Comparison of ENCODE assay signal across 21 cellular contexts in genomic region chr5:110179291-110179690, GRCh38.
A peak's percentile ranks its signal among the peaks of the same experiment; 100 is the strongest.
DNase-seq lines count a peak whose midpoint lies in the region; ATAC-seq and TF ChIP-seq lines count a peak whose summit lies in the region.
"Had no signal": no experiment of that assay in that cellular context is flagged by ENCODE, and none has a peak within 500 bp of the region (broad histone marks: within the 10 kb centered on the region; RNA-seq: fewer than 3 reads in every experiment).

No MANE protein-coding gene starts in this region.

- no peaks in the 10 kb centered on the region for H3K36me3 Mint-ChIP-seq in GM23338 (ENCODE audit: low read depth)
- H3K36me3 Mint-ChIP-seq in WTC11 = no peaks in the 10 kb centered on the region
- no peaks in the 10 kb centered on the region for H3K36me3 Mint-ChIP-seq in natural killer cell treated with Interleukin-12 subunit alpha and Interleukin-12 subunit beta and Interleukin-15 and Interleukin-18, amount 100 ng/mL, for 72 hours

- H3K18ac ChIP-seq in neuronal stem cell (ENCODE audit: low read length) = no peak overlapping the region

- WGBS in neuronal stem cell (ENCODE audit: extremely low coverage in 2 of 2, insufficient read length in 2 of 2, insufficient replicate concordance in 1 of 2), 2 donors = no CpG with 5 or more reads among the region's 3 CpGs

- H3K9me3 Mint-ChIP-seq in GM23338 (no peaks in the 10 kb centered on the region), WTC11 (no peaks in the 10 kb centered on the region)
- peaks cover 6% of the 10 kb centered on the region for H3K9me3 Mint-ChIP-seq in natural killer cell treated with Interleukin-12 subunit alpha and Interleukin-12 subunit beta and Interleukin-15 and Interleukin-18, amount 100 ng/mL, for 72 hours

- H3K4me1 Mint-ChIP-seq in GM23338 = peaks cover 6% of the 10 kb centered on the region; the same call in 2 of the 3 replicates
- peaks cover 6% of the 10 kb centered on the region for H3K4me1 Mint-ChIP-seq in WTC11
- H3K4me1 Mint-ChIP-seq in natural killer cell treated with Interleukin-12 subunit alpha and Interleukin-12 subunit beta and Interleukin-15 and Interleukin-18, amount 100 ng/mL, for 72 hours (ENCODE audit: low read depth in 2 of 2) = no peaks in the 10 kb centered on the region

- H3K4me3 Mint-ChIP-seq in GM23338 (no peak overlapping the region), WTC11 (no peak overlapping the region)
- H3K4me3 Mint-ChIP-seq in natural killer cell treated with Interleukin-12 subunit alpha and Interleukin-12 subunit beta and Interleukin-15 and Interleukin-18, amount 100 ng/mL, for 72 hours = no peak overlapping the region

- H2BK120ac ChIP-seq in neuronal stem cell (ENCODE audit: low read depth, low read length) = no peak overlapping the region

- no peak overlapping the region for H4K8ac ChIP-seq in neuronal stem cell (ENCODE audit: low read depth, low read length)

- H3K27ac ChIP-seq in GM23338 (ENCODE audit: low read depth) (no peak overlapping the region), neuronal stem cell (replicated peaks; ENCODE audit: low read length) (peak overlapping the region; percentile 87), caudate nucleus (ENCODE audit: low read depth, low read length) (no peak overlapping the region)
- H3K27ac ChIP-seq: KMS-11, SJSA1 had no signal

- H3K27me3 Mint-ChIP-seq in GM23338 (ENCODE audit: insufficient read depth, low read depth, poor library complexity) (no peaks in the 10 kb centered on the region), WTC11 (ENCODE audit: low read depth) (no peaks in the 10 kb centered on the region)
- no peaks in the 10 kb centered on the region for H3K27me3 Mint-ChIP-seq in natural killer cell treated with Interleukin-12 subunit alpha and Interleukin-12 subunit beta and Interleukin-15 and Interleukin-18, amount 100 ng/mL, for 72 hours

- no peaks in the 10 kb centered on the region for H3F3A ChIP-seq in GM23338 (replicated peaks; ENCODE audit: low read depth)

- no peak overlapping the region for H4K91ac ChIP-seq in neuronal stem cell (ENCODE audit: low read depth, low read length, poor library complexity)

- no peak overlapping the region for H3K23ac ChIP-seq in neuronal stem cell (ENCODE audit: low read depth, low read length, poor library complexity)

- POLR2A ChIA-PET in WTC11 (lab: Charles Lee) = interaction anchor here (0.5 kb wide), 1 partner anchor 769 kb away, joined by 4 read pairs; no protein-coding TSS in a partner anchor

- H3K27ac Mint-ChIP-seq in GM23338 (peak overlapping the region; percentile 22; the same call in 1 of the 2 replicates), WTC11 (0 out of 2 replicates have a peak overlapping the region, but pooled peaks have one; percentile 20)
- no peak overlapping the region for H3K27ac Mint-ChIP-seq in natural killer cell treated with Interleukin-12 subunit alpha and Interleukin-12 subunit beta and Interleukin-15 and Interleukin-18, amount 100 ng/mL, for 72 hours

- H3K4me3 ChIP-seq in GM23338 (no peak overlapping the region), neuronal stem cell (ENCODE audit: low read length in 2 of 2) (peak overlapping the region in 1 of 2 donors; percentile 43)
- H3K4me3 ChIP-seq: HAP-1, SJSA1 had no signal

- H3K4ac ChIP-seq in neuronal stem cell (ENCODE audit: low read length) = no peak overlapping the region

- H2AFZ ChIP-seq in GM23338 (no peak overlapping the region), neuronal stem cell (ENCODE audit: low read length) (peak overlapping the region; percentile 30)

- peaks cover 5 to 35% of the 10 kb centered on the region in 2 donors for H3K9me3 ChIP-seq in neuronal stem cell (replicated peaks in 1 of 2; ENCODE audit: control insufficient read depth in 2 of 2, insufficient read depth in 1 of 2, low read depth in 1 of 2, low read length in 2 of 2)
- H3K9me3 ChIP-seq: BE2C, HAP-1, SJSA1 had no signal

- H3K4me2 ChIP-seq in GM23338 = no peak overlapping the region
- H3K4me2 ChIP-seq in neuronal stem cell (ENCODE audit: insufficient read depth, low read length, poor library complexity, severe bottlenecking) = no peak overlapping the region

- no peak overlapping the region for H2BK5ac ChIP-seq in neuronal stem cell (ENCODE audit: low read length)

- TF ChIP-seq CTCF in GM23338 (conservative IDR thresholded peaks at IDR 0.05; ENCODE audit: low read depth in 2 of 2) (no peak), WTC11 (IDR thresholded peaks at IDR 0.05) (no peak)

- H3K27me3 ChIP-seq in GM23338 (ENCODE audit: insufficient read depth) = no peaks in the 10 kb centered on the region
- no peaks in the 10 kb centered on the region for H3K27me3 ChIP-seq in neuronal stem cell (ENCODE audit: control insufficient read depth in 3 of 3, insufficient read depth in 3 of 3, low read depth in 1 of 3, low read length in 3 of 3)
- H3K27me3 ChIP-seq: BE2C, SJSA1 had no signal

- H3K4me1 ChIP-seq in GM23338 (ENCODE audit: insufficient read depth) = no peaks in the 10 kb centered on the region
- peaks cover 3 to 25% of the 10 kb centered on the region in 2 donors for H3K4me1 ChIP-seq in neuronal stem cell (ENCODE audit: control insufficient read depth in 2 of 2, insufficient read depth in 1 of 2, low read depth in 1 of 2, low read length in 2 of 2)
- H3K4me1 ChIP-seq: BE2C, HAP-1, SJSA1 had no signal

- DNase-seq in GM23338 (ENCODE audit: low spot score) (peak; percentile 34), WTC11 (ENCODE audit: low spot score) (no peak), iPS-NIHi11 (ENCODE audit: low spot score) (peak; percentile 23), neuronal stem cell (ENCODE audit: low spot score) (peak; percentile 93), caudate nucleus (lab: John Stamatoyannopoulos, UW) (no peak)
- no peak for DNase-seq in natural killer cell treated with Interleukin-12 subunit alpha and Interleukin-12 subunit beta and Interleukin-15 and Interleukin-18, amount 100 ng/mL, for 72 hours (ENCODE audit: low spot score)
- DNase-seq: BE2C, EL, GF-D8, IMR-90, NCI-H1092 treated with DMSO at 0.1 percent for 48 hours, NCI-H1436 treated with DMSO at 0.1 percent for 48 hours, NCI-H2029, NCI-H345, NCI-H524 treated with DMSO at 0.1 percent for 48 hours, NCI-H82 had no signal

- H3K79me2 ChIP-seq in GM23338 (replicated peaks; ENCODE audit: insufficient read depth) = no peaks in the 10 kb centered on the region

- ATAC-seq in GM23338 (peak; percentile 50), WTC11 (peak; percentile 32; the same call in 1 of the 2 replicates), GM21526 (IDR thresholded peaks at IDR 0.05; ENCODE audit: low FRiP score, unreplicated experiment) (no peak)
- ATAC-seq in natural killer cell treated with Interleukin-12 subunit alpha and Interleukin-12 subunit beta and Interleukin-15 and Interleukin-18, amount 100 ng/mL, for 72 hours = no peak
- ATAC-seq: Right ventricle myocardium inferior had no signal

- H2BK15ac ChIP-seq in neuronal stem cell (ENCODE audit: low read length) = no peak overlapping the region

- H3K36me3 ChIP-seq in GM23338 (ENCODE audit: insufficient read depth) (no peaks in the 10 kb centered on the region), neuronal stem cell (replicated peaks in 1 of 2; ENCODE audit: control insufficient read depth in 2 of 2, insufficient read depth in 2 of 2, low read length in 2 of 2) (peaks cover 0 to 5% of the 10 kb centered on the region in 2 donors)
- H3K36me3 ChIP-seq: BE2C, HAP-1, SJSA1 had no signal

- H2BK12ac ChIP-seq in neuronal stem cell (ENCODE audit: low read length) = no peak overlapping the region

- no peak overlapping the region for H3K14ac ChIP-seq in neuronal stem cell (ENCODE audit: low read length)

- H4K20me1 ChIP-seq in GM23338 (replicated peaks; ENCODE audit: insufficient read depth) = no peaks in the 10 kb centered on the region

- H3K79me1 ChIP-seq in neuronal stem cell (ENCODE audit: low read depth, low read length) = no peaks in the 10 kb centered on the region

- no peaks in the 10 kb centered on the region for H3K9me2 ChIP-seq in GM23338 (ENCODE audit: insufficient read depth)

- H2AK5ac ChIP-seq in neuronal stem cell (ENCODE audit: low read depth, low read length) = no peak overlapping the region

- CTCF ChIA-PET in WTC11 (lab: Charles Lee) = interaction anchor here (0.8 kb wide), 1 partner anchor 134 kb away, joined by 3 read pairs; no protein-coding TSS in a partner anchor

- H3K9ac ChIP-seq in neuronal stem cell (ENCODE audit: low read depth, low read length, poor library complexity) = no peak overlapping the region
- H3K9ac ChIP-seq: KMS-11 had no signal

TF ChIP-seq in GM23338, 12 proteins besides CTCF, POLR2A, EP300 and RAD21 (continues in another document):
- TF ChIP-seq EZH2phosphoT487 (IDR thresholded peaks at IDR 0.05; ENCODE audit: unreplicated experiment) (no peak), JUNB (IDR thresholded peaks at IDR 0.05; ENCODE audit: unreplicated experiment) (no peak), POLR2AphosphoS5 (IDR thresholded peaks at IDR 0.05; ENCODE audit: low read depth) (no peak), ZNF114 (CRISPR knock-in tag; IDR thresholded peaks at IDR 0.05) (no peak)

TF ChIP-seq in WTC11, 78 proteins besides CTCF, POLR2A, EP300 and RAD21 (continues in another document):
- TF ChIP-seq SOX15 (CRISPR knock-in tag; IDR thresholded peaks at IDR 0.05) = no peak
- no peak for TF ChIP-seq ZSCAN18 (CRISPR knock-in tag; IDR thresholded peaks at IDR 0.05)
- no peak for TF ChIP-seq NFATC4 (CRISPR knock-in tag; IDR thresholded peaks at IDR 0.05)
- TF ChIP-seq TEAD1 (CRISPR knock-in tag; IDR thresholded peaks at IDR 0.05) = no peak
- no peak for TF ChIP-seq IRF1 (CRISPR knock-in tag; IDR thresholded peaks at IDR 0.05)

Comparison
In these comparisons a context has a peak if more than half of its experiments do, and no peak if none do; other contexts are left out.
1. ATAC-seq: peak in GM23338 (single experiment) and WTC11 (single experiment); none in natural killer cell treated with Interleukin-12 subunit alpha and Interleukin-12 subunit beta and Interleukin-15 and Interleukin-18, amount 100 ng/mL, for 72 hours (0 of 2) and GM21526 (single experiment).
2. DNase-seq: peak in GM23338 (single experiment), iPS-NIHi11 (single experiment) and neuronal stem cell (single experiment); none in WTC11 (single experiment), natural killer cell treated with Interleukin-12 subunit alpha and Interleukin-12 subunit beta and Interleukin-15 and Interleukin-18, amount 100 ng/mL, for 72 hours (single experiment) and caudate nucleus (0 of 61).
3. H3K27ac Mint-ChIP-seq: peak in GM23338 (single experiment) and WTC11 (single experiment); none in natural killer cell treated with Interleukin-12 subunit alpha and Interleukin-12 subunit beta and Interleukin-15 and Interleukin-18, amount 100 ng/mL, for 72 hours (0 of 2).